ENCODE assay signal across 32 cellular contexts in genomic region chr7:117907058-117907633, GRCh38.
"Had no signal": no experiment of that assay in that cellular context is flagged by ENCODE, and none has a peak within 500 bp of the region (broad histone marks: within the 10 kb centered on the region; RNA-seq: fewer than 3 reads in every experiment).

No MANE protein-coding gene starts in this region.

- H3K27ac ChIP-seq: brain microvascular endothelial cell, gastroesophageal sphincter, left ventricle myocardium inferior, pancreas, psoas muscle, upper lobe of left lung, vagina, VCaP had no signal

- H3K4me1 ChIP-seq: gastroesophageal sphincter, left ventricle myocardium inferior, psoas muscle, upper lobe of left lung, vagina had no signal

- DNase-seq: activated CD4-positive, alpha-beta memory T cell treated with anti-CD3 and anti-CD28 coated beads for 36 hours; activated CD4-positive, alpha-beta T cell treated with anti-CD3 and anti-CD28 coated beads for 48 hours; activated CD8-positive, alpha-beta memory T cell treated with anti-CD3 and anti-CD28 coated beads, Interleukin-2, amount 50 U/mL, for 4 hours; activated gamma-delta T cell treated with Interleukin-2 at 50 U/mL for 16 hours; activated naive CD4-positive, alpha-beta T cell treated with anti-CD3 and anti-CD28 coated beads, Interleukin-2, amount 50 U/mL, for 16 hours; activated T-cell treated with anti-CD3 and anti-CD28 coated beads, Interleukin-2, amount 50 U/mL, for 24 hours; amniotic stem cell; brain microvascular endothelial cell; cortex of kidney; effector memory CD8-positive, alpha-beta T cell; head of caudate nucleus; hippocampal formation; kidney glomerular epithelial cell; left ventricle myocardium inferior; mucosa of descending colon; nucleus accumbens; pancreas; psoas muscle; stimulated activated CD4-positive, alpha-beta T cell treated with anti-CD3 and anti-CD28 coated beads, Interleukin-1b, Interleukin-23, amount 100 ng/mL, for 48 hours; stimulated activated CD4-positive, alpha-beta T cell treated with anti-CD3 and anti-CD28 coated beads, Interleukin-4, amount 100 ng/mL, for 4 hours; stimulated activated CD8-positive, alpha-beta memory T cell treated with anti-CD3 and anti-CD28 coated beads, Interleukin-4, amount 100 ng/mL, for 48 hours; stimulated activated naive CD8-positive, alpha-beta T cell treated with anti-CD3 and anti-CD28 coated beads, Interleukin-15, amount 100 ng/mL, for 72 hours; substantia nigra; T-cell; upper lobe of left lung had no signal

- ATAC-seq: activated CD4-positive, CD25-positive, alpha-beta regulatory T cell treated with anti-CD3 and anti-CD28 coated beads, Interleukin-2, amount 50 U/mL, for 24 hours; effector memory CD8-positive, alpha-beta T cell; gastroesophageal sphincter; mucosa of descending colon; pancreas; psoas muscle; stimulated activated memory B cell treated with anti-CD40 and anti-IgM and Interleukin-4, amounts not matched to agents 10 μg/mL and 1 μg/mL and 100 μg/mL, for 72 hours; stimulated activated naive CD8-positive, alpha-beta T cell treated with anti-CD3 and anti-CD28 coated beads, Interleukin-15, amount 100 ng/mL, for 72 hours; T-cell had no signal

- H3K4me3 ChIP-seq: gastroesophageal sphincter, left ventricle myocardium inferior, lung, mucosa of descending colon, pancreas, psoas muscle, smooth muscle cell, upper lobe of left lung, vagina had no signal

- H3K9me3 ChIP-seq: gastroesophageal sphincter, left ventricle myocardium inferior, mucosa of descending colon, pancreas, psoas muscle, upper lobe of left lung, vagina had no signal

- H3K4me2 ChIP-seq: smooth muscle cell had no signal

- H3K27me3 ChIP-seq: brain microvascular endothelial cell, gastroesophageal sphincter, pancreas, upper lobe of left lung, vagina had no signal

- H3K36me3 ChIP-seq: brain microvascular endothelial cell, gastroesophageal sphincter, left ventricle myocardium inferior, pancreas, upper lobe of left lung, vagina had no signal
